Comparison of ENCODE assay signal across 28 cellular contexts in the genomic region with DNA sequence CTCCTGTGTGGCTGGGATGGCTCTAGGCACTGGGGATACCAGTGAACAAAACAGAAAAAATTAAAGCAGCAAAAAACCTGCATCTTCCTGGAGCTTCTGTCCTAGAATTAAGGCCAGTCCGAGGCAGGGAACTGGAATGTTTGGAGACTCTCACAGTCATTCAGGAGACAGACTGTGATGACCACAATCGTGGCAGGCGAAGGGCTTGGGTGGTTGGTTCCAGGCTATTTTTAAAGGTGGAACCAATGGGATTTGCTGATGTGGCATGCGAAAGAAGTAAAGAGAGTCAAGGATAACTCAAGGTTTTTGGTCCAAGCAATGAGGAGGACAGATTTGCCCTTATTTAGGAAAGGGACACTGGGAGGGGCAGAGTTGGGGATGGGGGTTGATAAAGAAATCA.
"Had no signal": no experiment of that assay in that cellular context is flagged by ENCODE, and none has a peak within 500 bp of the region (broad histone marks: within the 10 kb centered on the region; RNA-seq: fewer than 3 reads in every experiment).

No MANE protein-coding gene starts in this region.

- H3K36me3 ChIP-seq: adrenal gland, colonic mucosa, gastroesophageal sphincter had no signal

- H3K27me3 Mint-ChIP-seq: activated CD8-positive, alpha-beta T cell treated with anti-CD3 and anti-CD28 coated beads for 36 hours; activated naive CD8-positive, alpha-beta T cell treated with anti-CD3 and anti-CD28 coated beads for 36 hours; activated naive CD8-positive, alpha-beta T cell treated with anti-CD3 and anti-CD28 coated beads, Interleukin-2, amount 50 U/mL, for 24 hours had no signal

- H3K36me3 Mint-ChIP-seq: activated naive CD4-positive, alpha-beta T cell treated with anti-CD3 and anti-CD28 coated beads, Interleukin-2, amount 50 U/mL, for 24 hours; activated naive CD8-positive, alpha-beta T cell treated with anti-CD3 and anti-CD28 coated beads for 36 hours had no signal

- H3K4me3 Mint-ChIP-seq: activated CD8-positive, alpha-beta T cell treated with anti-CD3 and anti-CD28 coated beads for 36 hours; activated naive CD4-positive, alpha-beta T cell treated with anti-CD3 and anti-CD28 coated beads for 36 hours; activated naive CD4-positive, alpha-beta T cell treated with anti-CD3 and anti-CD28 coated beads, Interleukin-2, amount 50 U/mL, for 24 hours; activated naive CD8-positive, alpha-beta T cell treated with anti-CD3 and anti-CD28 coated beads for 36 hours; activated naive CD8-positive, alpha-beta T cell treated with anti-CD3 and anti-CD28 coated beads, Interleukin-2, amount 50 U/mL, for 24 hours; activated T-helper 1 cell treated with anti-CD3 and anti-CD28 coated beads, Interleukin-12 subunit alpha, Interleukin-12 subunit beta, Interleukin-2, Interleukin-4 antibody, amounts not matched to agents 30 ng/mL and 10 ng/mL and 1 ng/mL, durations not matched to agents 14 hours and 24 hours and 36 hours; effector memory CD8-positive, alpha-beta T cell had no signal

- H3K27ac Mint-ChIP-seq: activated CD8-positive, alpha-beta T cell treated with anti-CD3 and anti-CD28 coated beads for 36 hours; activated naive CD4-positive, alpha-beta T cell treated with anti-CD3 and anti-CD28 coated beads for 36 hours; activated naive CD4-positive, alpha-beta T cell treated with anti-CD3 and anti-CD28 coated beads, Interleukin-2, amount 50 U/mL, for 24 hours; activated naive CD8-positive, alpha-beta T cell treated with anti-CD3 and anti-CD28 coated beads for 36 hours; activated naive CD8-positive, alpha-beta T cell treated with anti-CD3 and anti-CD28 coated beads, Interleukin-2, amount 50 U/mL, for 24 hours; activated T-helper 1 cell treated with anti-CD3 and anti-CD28 coated beads, Interleukin-12 subunit alpha, Interleukin-12 subunit beta, Interleukin-2, Interleukin-4 antibody, amounts not matched to agents 30 ng/mL and 10 ng/mL and 1 ng/mL, durations not matched to agents 14 hours and 24 hours and 36 hours; activated T-helper 2 cell treated with anti-CD3 and anti-CD28 coated beads, Interferon-gamma antibody, Interleukin-2, Interleukin-4, amounts not matched to agents 10 μg/mL and 5 μg/mL and 100 μg/mL, durations not matched to agents 14 hours and 24 hours and 36 hours; effector memory CD8-positive, alpha-beta T cell had no signal

- ATAC-seq: activated CD8-positive, alpha-beta T cell treated with anti-CD3 and anti-CD28 coated beads for 36 hours; activated naive CD8-positive, alpha-beta T cell treated with anti-CD3 and anti-CD28 coated beads, Interleukin-2, amount 50 U/mL, for 24 hours; body of pancreas; effector memory CD8-positive, alpha-beta T cell; gastroesophageal sphincter had no signal

- H3K9me3 ChIP-seq: adrenal gland, body of pancreas, colonic mucosa, esophagus squamous epithelium, gastroesophageal sphincter had no signal

- H3K9me3 Mint-ChIP-seq: activated CD8-positive, alpha-beta T cell treated with anti-CD3 and anti-CD28 coated beads for 36 hours; activated naive CD4-positive, alpha-beta T cell treated with anti-CD3 and anti-CD28 coated beads for 36 hours; activated naive CD4-positive, alpha-beta T cell treated with anti-CD3 and anti-CD28 coated beads, Interleukin-2, amount 50 U/mL, for 24 hours; activated naive CD8-positive, alpha-beta T cell treated with anti-CD3 and anti-CD28 coated beads for 36 hours; activated naive CD8-positive, alpha-beta T cell treated with anti-CD3 and anti-CD28 coated beads, Interleukin-2, amount 50 U/mL, for 24 hours; activated T-helper 1 cell treated with anti-CD3 and anti-CD28 coated beads, Interleukin-12 subunit alpha, Interleukin-12 subunit beta, Interleukin-2, Interleukin-4 antibody, amounts not matched to agents 30 ng/mL and 10 ng/mL and 1 ng/mL, durations not matched to agents 14 hours and 24 hours and 36 hours; activated T-helper 2 cell treated with anti-CD3 and anti-CD28 coated beads, Interferon-gamma antibody, Interleukin-2, Interleukin-4, amounts not matched to agents 10 μg/mL and 5 μg/mL and 100 μg/mL, durations not matched to agents 14 hours and 24 hours and 36 hours; effector memory CD8-positive, alpha-beta T cell had no signal

- H3K4me1 ChIP-seq: body of pancreas, colonic mucosa had no signal

- H3K4me3 ChIP-seq: adrenal gland, body of pancreas, colonic mucosa, esophagus squamous epithelium, gastroesophageal sphincter had no signal

- H3K4me1 Mint-ChIP-seq: activated naive CD4-positive, alpha-beta T cell treated with anti-CD3 and anti-CD28 coated beads, Interleukin-2, amount 50 U/mL, for 24 hours; activated naive CD8-positive, alpha-beta T cell treated with anti-CD3 and anti-CD28 coated beads for 36 hours had no signal

- H3K27ac ChIP-seq: adrenal gland, body of pancreas, colonic mucosa, esophagus squamous epithelium had no signal

- DNase-seq: activated CD4-positive, alpha-beta T cell treated with anti-CD3 and anti-CD28 coated beads for 4 hours; activated CD4-positive, alpha-beta T cell treated with anti-CD3 and anti-CD28 coated beads, Interleukin-2, amount 50 U/mL, for 1 hour; activated CD4-positive, alpha-beta T cell treated with anti-CD3 and anti-CD28 coated beads, Interleukin-2, amount 50 U/mL, for 48 hours; activated CD4-positive, CD25-positive, alpha-beta regulatory T cell; activated CD4-positive, CD25-positive, alpha-beta regulatory T cell treated with anti-CD3 and anti-CD28 coated beads, Interleukin-2, amount 50 U/mL, for 72 hours; activated CD8-positive, alpha-beta memory T cell treated with anti-CD3 and anti-CD28 coated beads for 24 hours; activated CD8-positive, alpha-beta T cell treated with anti-CD3 and anti-CD28 coated beads for 36 hours; activated effector memory CD4-positive, alpha-beta T cell treated with anti-CD3 and anti-CD28 coated beads, Interleukin-2, amount 50 U/mL, for 16 hours; activated naive CD4-positive, alpha-beta T cell treated with anti-CD3 and anti-CD28 coated beads for 36 hours; activated naive CD8-positive, alpha-beta T cell treated with anti-CD3 and anti-CD28 coated beads for 36 hours; activated naive CD8-positive, alpha-beta T cell treated with anti-CD3 and anti-CD28 coated beads, Interleukin-2, amount 50 U/mL, for 24 hours; activated T-cell treated with anti-CD3 and anti-CD28 coated beads, Interleukin-2, amount 50 U/mL, for 48 hours; adrenal gland; amygdala; body of pancreas; caudate nucleus; colonic mucosa; dermis blood vessel endothelial cell; effector CD4-positive, alpha-beta T cell; effector memory CD8-positive, alpha-beta T cell; erythroblast; esophagus squamous epithelium; foreskin melanocyte; T-helper 2 cell had no signal
